Comparison of ENCODE assay signal across 9 cellular contexts in the genomic region with DNA sequence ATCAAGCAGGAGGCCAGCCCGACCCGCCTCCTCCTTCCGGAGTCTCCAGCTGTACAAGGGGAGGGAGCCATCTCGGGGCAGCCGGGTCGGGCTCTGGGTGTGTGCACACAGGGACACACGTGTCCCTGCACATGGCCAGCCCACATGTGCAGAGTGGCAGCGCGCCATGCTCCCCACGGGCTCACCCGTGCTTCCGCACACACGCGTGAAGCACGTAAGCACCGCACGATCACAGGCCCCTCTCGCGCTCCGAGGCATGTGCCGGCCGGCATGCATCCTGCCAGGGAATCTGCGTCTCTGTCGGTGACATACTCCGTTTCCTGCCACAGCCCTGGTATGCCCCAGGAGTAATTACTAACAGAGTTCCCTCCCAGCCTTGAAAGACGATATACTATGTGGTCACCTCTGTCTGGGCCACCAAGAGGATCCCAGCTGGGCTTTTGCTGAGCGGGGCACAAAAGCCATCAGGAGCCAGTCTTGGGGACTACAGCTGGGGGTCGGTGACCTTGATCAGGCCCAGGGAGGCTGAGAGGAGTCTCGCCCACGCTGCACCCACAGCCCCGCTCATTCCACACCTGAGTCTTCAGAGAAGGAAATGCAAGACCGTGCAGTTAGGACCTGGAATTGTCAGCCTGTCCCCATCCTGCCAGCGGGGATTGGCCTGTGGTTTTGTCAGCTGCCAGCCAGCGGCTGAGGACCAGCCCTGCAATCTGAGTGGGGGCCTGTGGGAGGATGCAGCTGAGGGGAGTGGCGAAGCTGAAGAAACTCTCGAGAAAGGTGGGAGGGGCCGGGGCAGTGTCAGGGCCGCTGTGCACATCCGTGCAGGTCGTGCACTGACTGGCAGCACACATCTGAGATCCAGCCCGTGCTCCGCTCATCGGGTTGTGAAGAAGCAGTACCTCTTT. TPM values are rescaled to one million over a fixed set of nuclear protein-coding genes. Genes with fewer than 3 reads are reported as not detected.
DNase-seq lines count a peak whose midpoint lies in the region; ATAC-seq and TF ChIP-seq lines count a peak whose summit lies in the region.
"Had no signal": no experiment of that assay in that cellular context is flagged by ENCODE, and none has a peak within 500 bp of the region (broad histone marks: within the 10 kb centered on the region; RNA-seq: fewer than 3 reads in every experiment).

No MANE protein-coding gene starts in this region.

- POLR2A ChIA-PET in WTC11 (lab: Charles Lee): no interaction called here

- H3K36me3 Mint-ChIP-seq in WTC11 (no peaks in the 10 kb centered on the region), nephron (ENCODE audit: low read depth) (no peaks in the 10 kb centered on the region)

- CTCF ChIA-PET in WTC11 (lab: Charles Lee): interaction anchor here (1.0 to 2.1 kb wide), 3 partner anchors 10 to 56 kb away, joined by 4 to 7 read pairs (median 5); no protein-coding TSS in a partner anchor

- H3K27me3 Mint-ChIP-seq in WTC11 (ENCODE audit: low read depth): no peaks in the 10 kb centered on the region
- no peaks in the 10 kb centered on the region for H3K27me3 Mint-ChIP-seq in nephron (ENCODE audit: low read depth)

- H3K4me3 Mint-ChIP-seq in WTC11: no peak overlapping the region
- H3K4me3 Mint-ChIP-seq in nephron: peak overlapping the region; percentile 23 to 57 (median 34)

- no peak overlapping the region for H3K4me3 ChIP-seq in choroid plexus epithelial cell (ENCODE audit: low read depth, low read length)

- ATAC-seq in GM18909 (IDR thresholded peaks at IDR 0.05; ENCODE audit: poor library complexity, unreplicated experiment) (peak; percentile 50), WTC11 (no peak), HG03521 (IDR thresholded peaks at IDR 0.05; ENCODE audit: unreplicated experiment) (no peak)

- H3K4me1 Mint-ChIP-seq in WTC11 (peaks cover 5% of the 10 kb centered on the region), nephron (peaks cover 39% of the 10 kb centered on the region)

- TF ChIP-seq CTCF in WTC11 (IDR thresholded peaks at IDR 0.05) (no peak), choroid plexus epithelial cell (conservative IDR thresholded peaks at IDR 0.05; ENCODE audit: low read depth, low read length) (no peak), nephron (IDR thresholded peaks at IDR 0.05; ENCODE audit: unreplicated experiment in 3 of 3) (no peak)

- H3K9me3 Mint-ChIP-seq in WTC11: no peaks in the 10 kb centered on the region
- H3K9me3 Mint-ChIP-seq in nephron: no peaks in the 10 kb centered on the region

- DNase-seq in LHCN-M2 (ENCODE audit: low read depth): peak; percentile 58
- no peak for DNase-seq in WTC11 (ENCODE audit: low spot score)
- DNase-seq in choroid plexus epithelial cell (ENCODE audit: low read depth): peak; percentile 60
- DNase-seq in foreskin melanocyte: no peak
- DNase-seq in cerebellar cortex (ENCODE audit: low spot score): no peak

- H3K27ac Mint-ChIP-seq in WTC11: peak overlapping the region; percentile 63; the same call in 1 of the 2 replicates
- peak overlapping the region; percentile 81 to 87 (median 87) for H3K27ac Mint-ChIP-seq in nephron

TF ChIP-seq in WTC11, 78 proteins besides CTCF, POLR2A, EP300 and RAD21:
- TF ChIP-seq ATF1 (CRISPR knock-in tag; IDR thresholded peaks at IDR 0.05) (no peak), ZBTB43 (CRISPR knock-in tag; IDR thresholded peaks at IDR 0.05) (no peak), ZNF317 (CRISPR knock-in tag; IDR thresholded peaks at IDR 0.05; ENCODE audit: borderline replicate concordance, low read depth) (no peak), ZNF423 (CRISPR knock-in tag; IDR thresholded peaks at IDR 0.05) (no peak), ATF6 (CRISPR knock-in tag; IDR thresholded peaks at IDR 0.05) (no peak)
- TF ChIP-seq, protein P1, sequence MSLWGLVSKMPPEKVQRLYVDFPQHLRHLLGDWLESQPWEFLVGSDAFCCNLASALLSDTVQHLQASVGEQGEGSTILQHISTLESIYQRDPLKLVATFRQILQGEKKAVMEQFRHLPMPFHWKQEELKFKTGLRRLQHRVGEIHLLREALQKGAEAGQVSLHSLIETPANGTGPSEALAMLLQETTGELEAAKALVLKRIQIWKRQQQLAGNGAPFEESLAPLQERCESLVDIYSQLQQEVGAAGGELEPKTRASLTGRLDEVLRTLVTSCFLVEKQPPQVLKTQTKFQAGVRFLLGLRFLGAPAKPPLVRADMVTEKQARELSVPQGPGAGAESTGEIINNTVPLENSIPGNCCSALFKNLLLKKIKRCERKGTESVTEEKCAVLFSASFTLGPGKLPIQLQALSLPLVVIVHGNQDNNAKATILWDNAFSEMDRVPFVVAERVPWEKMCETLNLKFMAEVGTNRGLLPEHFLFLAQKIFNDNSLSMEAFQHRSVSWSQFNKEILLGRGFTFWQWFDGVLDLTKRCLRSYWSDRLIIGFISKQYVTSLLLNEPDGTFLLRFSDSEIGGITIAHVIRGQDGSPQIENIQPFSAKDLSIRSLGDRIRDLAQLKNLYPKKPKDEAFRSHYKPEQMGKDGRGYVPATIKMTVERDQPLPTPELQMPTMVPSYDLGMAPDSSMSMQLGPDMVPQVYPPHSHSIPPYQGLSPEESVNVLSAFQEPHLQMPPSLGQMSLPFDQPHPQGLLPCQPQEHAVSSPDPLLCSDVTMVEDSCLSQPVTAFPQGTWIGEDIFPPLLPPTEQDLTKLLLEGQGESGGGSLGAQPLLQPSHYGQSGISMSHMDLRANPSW (CRISPR knock-in tag; conservative IDR thresholded peaks at IDR 0.05; ENCODE audit: low read depth): no peak

RNA-seq across cellular contexts. Expression of gene LFNG, which starts 11.0 kb away (rescaled TPM):
- total RNA-seq in LHCN-M2 (2014; rRNA removed) (15.2 and 15.7 TPM in 2 replicates), WTC11 (2021) (24.1 to 29.4 TPM (median 26.5 TPM) in 3 replicates)
- polyA plus RNA-seq in LHCN-M2 (2012): 15.5 TPM

RNA-seq across cellular contexts. Expression of gene GRIFIN, which starts 32.4 kb away (rescaled TPM):
- total RNA-seq in LHCN-M2 (2014; rRNA removed) (not detected in 2 replicates), WTC11 (2021) (not detected in 3 replicates)
- polyA plus RNA-seq in LHCN-M2 (2012): not detected
- total RNA-seq: activated CD8-positive, alpha-beta memory T cell treated with anti-CD3 and anti-CD28 coated beads for 36 hours had no signal

RNA-seq across cellular contexts. Expression of gene BRAT1, which starts 46.7 kb away (rescaled TPM):
- total RNA-seq in LHCN-M2 (2014; rRNA removed): 73.9 and 78.9 TPM in 2 replicates
- polyA plus RNA-seq in LHCN-M2 (2012): 27.5 TPM
- 44.0 to 50.0 TPM (median 46.1 TPM) in 3 replicates for total RNA-seq in WTC11 (2021)

RNA-seq across cellular contexts. Expression of gene IQCE, which starts 50.2 kb away (rescaled TPM):
- total RNA-seq in LHCN-M2 (2014; rRNA removed): 15.3 and 16.4 TPM in 2 replicates
- polyA plus RNA-seq in LHCN-M2 (2012): 10.4 TPM
- 4.4 to 4.7 TPM (median 4.6 TPM) in 3 replicates for total RNA-seq in WTC11 (2021)

Comparison
In these comparisons a context has a peak if more than half of its experiments do, and no peak if none do; other contexts are left out.
1. DNase-seq: peak in LHCN-M2 (single experiment) and choroid plexus epithelial cell (single experiment); none in WTC11 (single experiment), foreskin melanocyte (single experiment) and cerebellar cortex (single experiment).